In genomic region chr12:49796606-49797451, GRCh38 we compare ENCODE assay signal across 19 cellular contexts.
"Had no signal": no experiment of that assay in that cellular context is flagged by ENCODE, and none has a peak within 500 bp of the region (broad histone marks: within the 10 kb centered on the region; RNA-seq: fewer than 3 reads in every experiment).

No MANE protein-coding gene starts in this region.

- H3K27me3 ChIP-seq: esophagus muscularis mucosa, gastroesophageal sphincter, heart left ventricle had no signal

- DNase-seq: activated CD4-positive, alpha-beta memory T cell treated with anti-CD3 and anti-CD28 coated beads, Interleukin-2, amount 10 ng/mL, durations not matched to agents 7 days and 5 days; activated CD4-positive, alpha-beta T cell treated with anti-CD3 and anti-CD28 coated beads for 48 hours; activated CD4-positive, CD25-positive, alpha-beta regulatory T cell; activated CD8-positive, alpha-beta memory T cell treated with anti-CD3 and anti-CD28 coated beads, Interleukin-2, amount 10 ng/mL, durations not matched to agents 7 days and 5 days; cerebellar nuclear complex; effector CD8-positive, alpha-beta T cell; heart left ventricle; left ventricle myocardium inferior; occipital lobe; small intestine; stimulated activated CD4-positive, alpha-beta T cell treated with anti-CD3 and anti-CD28 coated beads, Interleukin-4, amount 100 ng/mL, for 24 hours; T-cell had no signal

- H3K9me3 ChIP-seq: esophagus muscularis mucosa, gastroesophageal sphincter, heart left ventricle, left ventricle myocardium inferior had no signal

- H3K9me3 Mint-ChIP-seq: activated CD4-positive, alpha-beta memory T cell treated with anti-CD3 and anti-CD28 coated beads, Interleukin-2, amount 10 ng/mL, durations not matched to agents 7 days and 5 days; memory B cell; nephron; stimulated activated effector memory CD8-positive, alpha-beta T cell treated with anti-CD3 and anti-CD28 coated beads, Interleukin-12 subunit alpha, Interleukin-12 subunit beta, amount 100 ng/mL, for 72 hours; T-cell had no signal

- H3K27ac Mint-ChIP-seq: activated CD4-positive, alpha-beta memory T cell treated with anti-CD3 and anti-CD28 coated beads, Interleukin-2, amount 10 ng/mL, durations not matched to agents 7 days and 5 days; activated CD8-positive, alpha-beta memory T cell treated with anti-CD3 and anti-CD28 coated beads, Interleukin-2, amount 10 ng/mL, durations not matched to agents 7 days and 5 days; activated naive CD8-positive, alpha-beta T cell; memory B cell; nephron; progenitor cell of endocrine pancreas; stimulated activated effector memory CD8-positive, alpha-beta T cell treated with anti-CD3 and anti-CD28 coated beads, Interleukin-12 subunit alpha, Interleukin-12 subunit beta, amount 100 ng/mL, for 72 hours; T-cell had no signal

- H3K4me1 Mint-ChIP-seq: activated CD4-positive, alpha-beta memory T cell treated with anti-CD3 and anti-CD28 coated beads, Interleukin-2, amount 10 ng/mL, durations not matched to agents 7 days and 5 days; activated CD8-positive, alpha-beta memory T cell treated with anti-CD3 and anti-CD28 coated beads, Interleukin-2, amount 10 ng/mL, durations not matched to agents 7 days and 5 days; memory B cell; stimulated activated effector memory CD8-positive, alpha-beta T cell treated with anti-CD3 and anti-CD28 coated beads, Interleukin-12 subunit alpha, Interleukin-12 subunit beta, amount 100 ng/mL, for 72 hours; T-cell had no signal

- H3K27ac ChIP-seq: esophagus muscularis mucosa, gastroesophageal sphincter, left ventricle myocardium inferior had no signal

- H3K27me3 Mint-ChIP-seq: activated CD4-positive, alpha-beta memory T cell treated with anti-CD3 and anti-CD28 coated beads, Interleukin-2, amount 10 ng/mL, durations not matched to agents 7 days and 5 days; activated CD8-positive, alpha-beta memory T cell treated with anti-CD3 and anti-CD28 coated beads, Interleukin-2, amount 10 ng/mL, durations not matched to agents 7 days and 5 days; activated naive CD8-positive, alpha-beta T cell; memory B cell; progenitor cell of endocrine pancreas; T-cell had no signal

- H3K36me3 Mint-ChIP-seq: activated CD8-positive, alpha-beta memory T cell treated with anti-CD3 and anti-CD28 coated beads, Interleukin-2, amount 10 ng/mL, durations not matched to agents 7 days and 5 days; stimulated activated effector memory CD8-positive, alpha-beta T cell treated with anti-CD3 and anti-CD28 coated beads, Interleukin-12 subunit alpha, Interleukin-12 subunit beta, amount 100 ng/mL, for 72 hours had no signal

- H3K4me3 ChIP-seq: esophagus muscularis mucosa, gastroesophageal sphincter, heart left ventricle, left ventricle myocardium inferior had no signal

- ATAC-seq: activated CD8-positive, alpha-beta memory T cell treated with anti-CD3 and anti-CD28 coated beads, Interleukin-2, amount 10 ng/mL, durations not matched to agents 7 days and 5 days; gastroesophageal sphincter; heart left ventricle; stimulated activated effector memory CD8-positive, alpha-beta T cell treated with anti-CD3 and anti-CD28 coated beads, Interleukin-12 subunit alpha, Interleukin-12 subunit beta, amount 100 ng/mL, for 72 hours; T-cell had no signal

- H3K4me3 Mint-ChIP-seq: activated CD4-positive, alpha-beta memory T cell treated with anti-CD3 and anti-CD28 coated beads, Interleukin-2, amount 10 ng/mL, durations not matched to agents 7 days and 5 days; activated CD8-positive, alpha-beta memory T cell treated with anti-CD3 and anti-CD28 coated beads, Interleukin-2, amount 10 ng/mL, durations not matched to agents 7 days and 5 days; activated naive CD8-positive, alpha-beta T cell; memory B cell; nephron; stimulated activated effector memory CD8-positive, alpha-beta T cell treated with anti-CD3 and anti-CD28 coated beads, Interleukin-12 subunit alpha, Interleukin-12 subunit beta, amount 100 ng/mL, for 72 hours; T-cell had no signal
